Comparison of ENCODE assay signal across 8 cellular contexts in genomic region chr11:66616379-66617147, GRCh38. TPM values are rescaled to one million over a fixed set of nuclear protein-coding genes. Genes with fewer than 3 reads are reported as not detected.
DNase-seq lines count a peak whose midpoint lies in the region; TF ChIP-seq lines count a peak whose summit lies in the region.

Gene RBM14, plus strand, starts transcription at chr11:66616630. Its CDS starts 91 bp downstream, at chr11:66616721.

- peaks cover 63% of the 10 kb centered on the region for H3K79me2 ChIP-seq in MM.1S (ENCODE audit: low read length)
- H3K79me2 ChIP-seq in neural cell (replicated peaks; ENCODE audit: insufficient read depth, low read length), result peaks cover 44% of the 10 kb centered on the region

- H3K4me3 ChIP-seq in HAP-1 (peak within 1 kb of the TSS; percentile 100), MM.1S (ENCODE audit: low read length) (peak within 1 kb of the TSS; percentile 100), neural cell (ENCODE audit: low read length) (peak within 1 kb of the TSS; percentile 96), stomach (peak within 1 kb of the TSS; percentile 56 to 94 (median 90))

- peak within 1 kb of the TSS; percentile 80 for H3K27ac ChIP-seq in MM.1S (ENCODE audit: low read length)
- H3K27ac ChIP-seq in neural cell (ENCODE audit: low read length), result peak within 1 kb of the TSS; percentile 99
- H3K27ac ChIP-seq in stomach, result peak within 1 kb of the TSS; percentile 90 to 98 (median 97)

- peak; percentile 98 to 100 for DNase-seq in HAP-1 (ENCODE audit: low spot score in 2 of 2)
- peak; percentile 99 for DNase-seq in MM.1S
- peak; percentile 92 for DNase-seq in SIG-M5 (lab: John Stamatoyannopoulos, UW)
- DNase-seq in activated gamma-delta T cell (lab: John Stamatoyannopoulos, UW), result peak; percentile 94
- DNase-seq in fibroblast of the conjunctiva (ENCODE audit: low read depth), result peak; percentile 97
- DNase-seq in stomach, result peak; percentile 99

- in situ Hi-C loops in HAP-1 (cut with MboI; ENCODE audit: low sequenced_read_pairs), result no loop called here

- H2AFZ ChIP-seq in MM.1S (ENCODE audit: low read length), result peak within 1 kb of the TSS; percentile 80
- H2AFZ ChIP-seq in neural cell (ENCODE audit: low read depth, low read length), result peak within 1 kb of the TSS; percentile 95

- H3F3A ChIP-seq in MM.1S (ENCODE audit: insufficient read depth, low read length), result peaks cover 20% of the 10 kb centered on the region
- H3F3A ChIP-seq in neural cell (ENCODE audit: insufficient read depth, low read length, poor library complexity, severe bottlenecking), result no peaks in the 10 kb centered on the region

- H4K20me1 ChIP-seq in MM.1S (ENCODE audit: insufficient read depth, low read length), result peaks cover 45% of the 10 kb centered on the region
- H4K20me1 ChIP-seq in neural cell (ENCODE audit: insufficient read depth), result peaks cover 33% of the 10 kb centered on the region

- H3K27me3 ChIP-seq in HAP-1 (ENCODE audit: low read depth), result no peaks in the 10 kb centered on the region
- no peaks in the 10 kb centered on the region for H3K27me3 ChIP-seq in MM.1S (replicated peaks; ENCODE audit: insufficient read depth, low read length)
- no peaks in the 10 kb centered on the region for H3K27me3 ChIP-seq in neural cell (ENCODE audit: insufficient read depth, low read depth, low read length)
- H3K27me3 ChIP-seq in stomach, result no peaks in the 10 kb centered on the region

- intact Hi-C loops in stomach (cut with DNase I; ENCODE audit: low total_unique reads), result no loop called here

- TF ChIP-seq POLR2A in stomach (IDR thresholded peaks at IDR 0.05), result peak in 3 of 4 donors; percentile 83 to 98 (median 96)

- H3K9me3 ChIP-seq in ES-I3 (ENCODE audit: control insufficient read depth, insufficient read depth, low read length) (no peaks in the 10 kb centered on the region), HAP-1 (no peaks in the 10 kb centered on the region), MM.1S (replicated peaks; ENCODE audit: insufficient read depth, low read length) (no peaks in the 10 kb centered on the region), neural cell (ENCODE audit: low read length) (no peaks in the 10 kb centered on the region), stomach (no peaks in the 10 kb centered on the region)

- peak within 1 kb of the TSS; percentile 100 for H3K9ac ChIP-seq in ES-I3 (ENCODE audit: low read depth, low read length)
- H3K9ac ChIP-seq in MM.1S (ENCODE audit: low read length), result peak within 1 kb of the TSS; percentile 99
- peak within 1 kb of the TSS; percentile 98 for H3K9ac ChIP-seq in neural cell (ENCODE audit: low read length)

- TF ChIP-seq CTCF in MM.1S (IDR thresholded peaks at IDR 0.05; ENCODE audit: low read length), result no peak
- TF ChIP-seq CTCF in neural cell (IDR thresholded peaks at IDR 0.05; ENCODE audit: poor library complexity, severe bottlenecking), result no peak
- no peak for TF ChIP-seq CTCF in stomach (IDR thresholded peaks at IDR 0.05)

- TF ChIP-seq EP300 in neural cell (conservative IDR thresholded peaks at IDR 0.05; ENCODE audit: poor library complexity, severe bottlenecking) (peak; percentile 17), stomach (IDR thresholded peaks at IDR 0.05) (no peak)

- no peak for TF ChIP-seq RAD21 in neural cell (conservative IDR thresholded peaks at IDR 0.05)

- H3K36me3 ChIP-seq in ES-I3 (ENCODE audit: insufficient read depth, low read length), result peaks cover 14% of the 10 kb centered on the region
- H3K36me3 ChIP-seq in HAP-1 (replicated peaks), result peaks cover 47% of the 10 kb centered on the region
- H3K36me3 ChIP-seq in MM.1S (replicated peaks; ENCODE audit: insufficient read depth, low read length), result peaks cover 7% of the 10 kb centered on the region; the same call in 1 of the 2 replicates
- no peaks in the 10 kb centered on the region for H3K36me3 ChIP-seq in neural cell (ENCODE audit: insufficient read depth, low read length)
- H3K36me3 ChIP-seq in stomach, result peaks cover 0 to 6% (median 0%) of the 10 kb centered on the region in 4 donors

- H3K4me1 ChIP-seq in ES-I3 (ENCODE audit: insufficient read depth, low read length) (peaks cover 7% of the 10 kb centered on the region; the same call in 1 of the 2 replicates), HAP-1 (peaks cover 22% of the 10 kb centered on the region), MM.1S (ENCODE audit: low read length) (peaks cover 11% of the 10 kb centered on the region; the same call in 1 of the 2 replicates), stomach (peaks cover 31 to 60% (median 50%) of the 10 kb centered on the region in 4 donors)

- H3K4me2 ChIP-seq in MM.1S (ENCODE audit: low read depth, low read length) (peak within 1 kb of the TSS; percentile 97), neural cell (ENCODE audit: low read length) (peak within 1 kb of the TSS; percentile 94)

- WGBS in stomach, 5 donors, result 0 to 1% (median 0%) methylated on average over 30 to 90 of the region's 90 CpGs

- H3K9me2 ChIP-seq in MM.1S (replicated peaks; ENCODE audit: insufficient read depth, low read length) (no peaks in the 10 kb centered on the region), neural cell (ENCODE audit: insufficient read depth, low read length) (no peaks in the 10 kb centered on the region)

TF ChIP-seq in neural cell, 6 proteins besides CTCF, POLR2A, EP300 and RAD21:
- TF ChIP-seq MXI1 (conservative IDR thresholded peaks at IDR 0.05; ENCODE audit: poor library complexity, severe bottlenecking) (peak; percentile 93), REST (IDR thresholded peaks at IDR 0.05; ENCODE audit: borderline replicate concordance) (peak; percentile 96), POLR2AphosphoS5 (IDR thresholded peaks at IDR 0.05) (peak; percentile 100), SMC3 (conservative IDR thresholded peaks at IDR 0.05; ENCODE audit: poor library complexity) (peak; percentile 31), TAF1 (IDR thresholded peaks at IDR 0.05; ENCODE audit: low read depth) (peak; percentile 99), EZH2 (IDR thresholded peaks at IDR 0.05; ENCODE audit: borderline replicate concordance, insufficient read depth, low read length, poor library complexity, severe bottlenecking) (no peak)

RNA-seq across cellular contexts. Expression of gene RBM14, which starts in this region (rescaled TPM):
- polyA plus RNA-seq in neural cell, result 43.0 and 44.8 TPM in 2 replicates
- 75.0 and 75.5 TPM in 2 replicates for polyA minus RNA-seq in neural cell
- 100 to 1,000 TPM in 1 of 5 donors, 10 to 100 TPM in 3, 1 to 10 TPM in 1; 9.9 to 233 (median 54.9) TPM for total RNA-seq in stomach
- 10 to 100 TPM; 19.7 to 28.4 (median 20.2) TPM for polyA plus RNA-seq in stomach

Comparison
In these comparisons a context has a peak if more than half of its experiments do, and no peak if none do; other contexts are left out.
1. Peak in every context shown above with its lines: DNase-seq, H3K4me3 ChIP-seq and H3K27ac ChIP-seq.